ENCODE assay signal across 9 cellular contexts in the genomic region with DNA sequence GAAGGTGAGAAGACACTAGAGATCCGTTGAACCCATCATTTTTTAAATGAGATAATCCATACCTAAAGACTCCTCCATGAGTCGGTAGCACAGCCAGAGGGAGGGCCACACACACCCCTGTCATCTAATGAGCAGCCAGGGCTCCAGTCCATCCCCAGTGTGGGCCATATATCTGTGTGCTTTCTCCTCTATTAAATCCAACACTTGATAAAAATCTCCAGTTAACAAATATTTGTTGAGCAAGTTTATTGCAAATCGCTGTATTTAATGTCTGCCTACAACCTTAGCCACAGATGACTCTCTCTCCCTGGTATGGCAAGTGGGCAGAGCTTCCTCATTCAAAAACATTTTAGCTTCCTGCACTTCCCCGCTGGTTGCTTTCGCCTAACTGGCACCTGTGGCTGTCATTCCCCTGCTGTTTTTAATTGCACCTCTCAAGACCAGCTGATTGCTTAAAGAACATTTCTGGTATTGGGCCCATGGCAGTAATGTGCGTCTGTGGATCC.
DNase-seq lines count a peak whose midpoint lies in the region; ATAC-seq, FAIRE-seq and TF ChIP-seq lines count a peak whose summit lies in the region.
"Had no signal": no experiment of that assay in that cellular context is flagged by ENCODE, and none has a peak within 500 bp of the region (broad histone marks: within the 10 kb centered on the region; RNA-seq: fewer than 3 reads in every experiment).

No MANE protein-coding gene starts in this region.

- peak overlapping the region; percentile 98 for H3K27ac ChIP-seq in RWPE2 (ENCODE audit: poor library complexity, severe bottlenecking)

- no peaks in the 10 kb centered on the region for H3K9me3 ChIP-seq in RWPE2 (ENCODE audit: severe bottlenecking)

- no peak for DNase-seq in activated naive CD4-positive, alpha-beta T cell treated with anti-CD3 and anti-CD28 coated beads, Interleukin-2, amount 10 ng/mL, durations not matched to agents 7 days and 5 days
- DNase-seq in activated naive CD4-positive, alpha-beta T cell treated with Interleukin-2 at 50 U/mL for 16 hours: no peak
- DNase-seq in RWPE2 (ENCODE audit: low spot score): no peak
- peak; percentile 81 for DNase-seq in fibroblast of mammary gland (ENCODE audit: low read depth)
- no peak for DNase-seq in type B pancreatic cell (ENCODE audit: extremely low spot score, unreplicated experiment)
- no peak for DNase-seq in activated CD4-positive, CD25-positive, alpha-beta regulatory T cell treated with anti-CD3 and anti-CD28 coated beads, Interleukin-2, amount 50 U/mL, for 72 hours
- no peak for DNase-seq in hypothalamus (lab: John Stamatoyannopoulos, UW)
- DNase-seq in frontal cortex (ENCODE audit: low spot score in 2 of 2): no peak

- peak; percentile 40 for ATAC-seq in RWPE2 (ENCODE audit: low read depth)

- TF ChIP-seq CTCF in RWPE2 (IDR thresholded peaks at IDR 0.05; ENCODE audit: poor library complexity, severe bottlenecking) (no peak), fibroblast of mammary gland (conservative IDR thresholded peaks at IDR 0.05; ENCODE audit: control insufficient read depth, insufficient read depth, low read depth, low read length) (no peak), type B pancreatic cell (conservative IDR thresholded peaks at IDR 0.05) (no peak)

- no peak overlapping the region for H3K4me3 ChIP-seq in RWPE2 (ENCODE audit: severe bottlenecking)
- no peak overlapping the region for H3K4me3 ChIP-seq in fibroblast of mammary gland (ENCODE audit: control insufficient read depth, low read depth, low read length)

- CTCF ChIA-PET in activated naive CD4-positive, alpha-beta T cell treated with anti-CD3 and anti-CD28 coated beads, Interleukin-2, amount 10 ng/mL, durations not matched to agents 7 days and 5 days (lab: Charles Lee): interaction anchor here (0.9 to 1.3 kb wide), 4 partner anchors 10 to 47 kb away, joined by 3 to 4 read pairs (median 3); no protein-coding TSS in a partner anchor

- no peaks in the 10 kb centered on the region for H3K27me3 ChIP-seq in RWPE2 (ENCODE audit: insufficient read depth, poor library complexity, severe bottlenecking)

- H3K27ac Mint-ChIP-seq in activated naive CD4-positive, alpha-beta T cell treated with anti-CD3 and anti-CD28 coated beads, Interleukin-2, amount 10 ng/mL, durations not matched to agents 7 days and 5 days: peak overlapping the region; percentile 91
- peak overlapping the region; percentile 98 for H3K27ac Mint-ChIP-seq in type B pancreatic cell

- H3K4me1 ChIP-seq in RWPE2 (ENCODE audit: insufficient read depth, poor library complexity, severe bottlenecking): peaks cover 85% of the 10 kb centered on the region

- H3K27me3 Mint-ChIP-seq in activated naive CD4-positive, alpha-beta T cell treated with anti-CD3 and anti-CD28 coated beads, Interleukin-2, amount 10 ng/mL, durations not matched to agents 7 days and 5 days: no peaks in the 10 kb centered on the region
- H3K27me3 Mint-ChIP-seq in type B pancreatic cell: no peaks in the 10 kb centered on the region

- peaks cover 20% of the 10 kb centered on the region for H3K36me3 Mint-ChIP-seq in activated naive CD4-positive, alpha-beta T cell treated with anti-CD3 and anti-CD28 coated beads, Interleukin-2, amount 10 ng/mL, durations not matched to agents 7 days and 5 days
- H3K36me3 Mint-ChIP-seq in type B pancreatic cell: no peaks in the 10 kb centered on the region

- no peaks in the 10 kb centered on the region for H3K9me3 Mint-ChIP-seq in activated naive CD4-positive, alpha-beta T cell treated with anti-CD3 and anti-CD28 coated beads, Interleukin-2, amount 10 ng/mL, durations not matched to agents 7 days and 5 days
- H3K9me3 Mint-ChIP-seq in type B pancreatic cell: no peaks in the 10 kb centered on the region

- H3K36me3 ChIP-seq in RWPE2 (ENCODE audit: low read depth): peaks cover 21% of the 10 kb centered on the region

- no peak for FAIRE-seq in frontal cortex (lab: Jason Lieb, UNC)
- FAIRE-seq: TTC549 had no signal

- H3K4me1 Mint-ChIP-seq in activated naive CD4-positive, alpha-beta T cell treated with anti-CD3 and anti-CD28 coated beads, Interleukin-2, amount 10 ng/mL, durations not matched to agents 7 days and 5 days: peaks cover 85% of the 10 kb centered on the region
- H3K4me1 Mint-ChIP-seq in type B pancreatic cell (ENCODE audit: unreplicated experiment): peaks cover 77% of the 10 kb centered on the region

- no peak overlapping the region for H3K4me3 Mint-ChIP-seq in activated naive CD4-positive, alpha-beta T cell treated with anti-CD3 and anti-CD28 coated beads, Interleukin-2, amount 10 ng/mL, durations not matched to agents 7 days and 5 days
- H3K4me3 Mint-ChIP-seq in type B pancreatic cell: peak overlapping the region; percentile 68
